26 cellular contexts compared by ENCODE assay signal in genomic region chr10:130711072-130711471, GRCh38.
"Had no signal": no experiment of that assay in that cellular context is flagged by ENCODE, and none has a peak within 500 bp of the region (broad histone marks: within the 10 kb centered on the region; RNA-seq: fewer than 3 reads in every experiment).

No MANE protein-coding gene starts in this region.

- H3K4me3 ChIP-seq: adrenal gland, Peyer's patch, SJSA1 had no signal

- H3K27ac ChIP-seq: adrenal gland, Peyer's patch, SJSA1, WERI-Rb-1 had no signal

- H3K27me3 ChIP-seq: adrenal gland, Peyer's patch, SJSA1 had no signal

- DNase-seq: activated CD4-positive, alpha-beta memory T cell treated with anti-CD3 and anti-CD28 coated beads, Interleukin-2, amount 10 ng/mL, durations not matched to agents 7 days and 5 days; activated CD4-positive, alpha-beta T cell treated with anti-CD3 and anti-CD28 coated beads for 36 hours; activated CD4-positive, alpha-beta T cell treated with anti-CD3 and anti-CD28 coated beads, Interleukin-2, amount 50 U/mL, for 1 hour; activated gamma-delta T cell treated with Interleukin-2 at 50 U/mL for 16 hours; activated naive CD4-positive, alpha-beta T cell treated with anti-CD3 and anti-CD28 coated beads, Interleukin-2, amount 50 U/mL, for 16 hours; activated naive CD8-positive, alpha-beta T cell treated with anti-CD3 and anti-CD28 coated beads, Interleukin-2, amount 10 ng/mL, durations not matched to agents 7 days and 5 days; activated T-cell treated with anti-CD3 and anti-CD28 coated beads for 4 hours; activated T-cell treated with anti-CD3 and anti-CD28 coated beads, Interleukin-2, amount 50 U/mL, for 48 hours; adrenal gland; anterior cingulate cortex; KG1; NCI-H1092; NCI-H1417; NCI-H1930; NCI-H2107; NCI-H2171 treated with DMSO at 0.1 percent for 48 hours; NCI-H226; NK-92 treated with Interleukin-12 subunit alpha and Interleukin-12 subunit beta, amount 100 ng/mL, for 24 hours; OCI-M1; Peyer's patch; SHP77; T-cell; T-helper 2 cell; WERI-Rb-1 had no signal

- H3K9me3 Mint-ChIP-seq: activated naive CD8-positive, alpha-beta T cell treated with anti-CD3 and anti-CD28 coated beads, Interleukin-2, amount 10 ng/mL, durations not matched to agents 7 days and 5 days; activated T-helper 17 cell treated with anti-CD3 and anti-CD28 coated beads, Interleukin-2, amount 50 U/mL, for 72 hours; T-cell had no signal

- H3K36me3 Mint-ChIP-seq: activated naive CD8-positive, alpha-beta T cell treated with anti-CD3 and anti-CD28 coated beads, Interleukin-2, amount 10 ng/mL, durations not matched to agents 7 days and 5 days; T-cell had no signal

- H3K27me3 Mint-ChIP-seq: activated CD4-positive, alpha-beta memory T cell treated with anti-CD3 and anti-CD28 coated beads, Interleukin-2, amount 10 ng/mL, durations not matched to agents 7 days and 5 days; activated CD4-positive, alpha-beta T cell treated with anti-CD3 and anti-CD28 coated beads for 36 hours; activated naive CD8-positive, alpha-beta T cell treated with anti-CD3 and anti-CD28 coated beads, Interleukin-2, amount 10 ng/mL, durations not matched to agents 7 days and 5 days; activated T-helper 17 cell treated with anti-CD3 and anti-CD28 coated beads, Interleukin-2, amount 50 U/mL, for 72 hours had no signal

- H3K27ac Mint-ChIP-seq: activated CD4-positive, alpha-beta memory T cell treated with anti-CD3 and anti-CD28 coated beads, Interleukin-2, amount 10 ng/mL, durations not matched to agents 7 days and 5 days; activated CD4-positive, alpha-beta T cell treated with anti-CD3 and anti-CD28 coated beads for 36 hours; activated naive CD8-positive, alpha-beta T cell treated with anti-CD3 and anti-CD28 coated beads, Interleukin-2, amount 10 ng/mL, durations not matched to agents 7 days and 5 days; activated T-helper 17 cell treated with anti-CD3 and anti-CD28 coated beads, Interleukin-2, amount 50 U/mL, for 72 hours; T-cell had no signal

- H3K4me1 ChIP-seq: adrenal gland, Peyer's patch, SJSA1 had no signal

- H3K4me1 Mint-ChIP-seq: activated CD4-positive, alpha-beta memory T cell treated with anti-CD3 and anti-CD28 coated beads, Interleukin-2, amount 10 ng/mL, durations not matched to agents 7 days and 5 days; activated CD4-positive, alpha-beta T cell treated with anti-CD3 and anti-CD28 coated beads for 36 hours; activated naive CD8-positive, alpha-beta T cell treated with anti-CD3 and anti-CD28 coated beads, Interleukin-2, amount 10 ng/mL, durations not matched to agents 7 days and 5 days; activated T-helper 17 cell treated with anti-CD3 and anti-CD28 coated beads, Interleukin-2, amount 50 U/mL, for 72 hours; T-cell had no signal

- H3K4me3 Mint-ChIP-seq: activated CD4-positive, alpha-beta memory T cell treated with anti-CD3 and anti-CD28 coated beads, Interleukin-2, amount 10 ng/mL, durations not matched to agents 7 days and 5 days; activated CD4-positive, alpha-beta T cell treated with anti-CD3 and anti-CD28 coated beads for 36 hours; activated naive CD8-positive, alpha-beta T cell treated with anti-CD3 and anti-CD28 coated beads, Interleukin-2, amount 10 ng/mL, durations not matched to agents 7 days and 5 days; activated T-helper 17 cell treated with anti-CD3 and anti-CD28 coated beads, Interleukin-2, amount 50 U/mL, for 72 hours; T-cell had no signal

- ATAC-seq: activated CD4-positive, alpha-beta T cell treated with anti-CD3 and anti-CD28 coated beads for 36 hours; activated T-helper 17 cell treated with anti-CD3 and anti-CD28 coated beads, Interleukin-2, amount 50 U/mL, for 72 hours; T-cell had no signal

- H3K36me3 ChIP-seq: adrenal gland, Peyer's patch, SJSA1, WERI-Rb-1 had no signal

- H3K9me3 ChIP-seq: adrenal gland, Peyer's patch had no signal
